13 cellular contexts compared by ENCODE assay signal in the genomic region with DNA sequence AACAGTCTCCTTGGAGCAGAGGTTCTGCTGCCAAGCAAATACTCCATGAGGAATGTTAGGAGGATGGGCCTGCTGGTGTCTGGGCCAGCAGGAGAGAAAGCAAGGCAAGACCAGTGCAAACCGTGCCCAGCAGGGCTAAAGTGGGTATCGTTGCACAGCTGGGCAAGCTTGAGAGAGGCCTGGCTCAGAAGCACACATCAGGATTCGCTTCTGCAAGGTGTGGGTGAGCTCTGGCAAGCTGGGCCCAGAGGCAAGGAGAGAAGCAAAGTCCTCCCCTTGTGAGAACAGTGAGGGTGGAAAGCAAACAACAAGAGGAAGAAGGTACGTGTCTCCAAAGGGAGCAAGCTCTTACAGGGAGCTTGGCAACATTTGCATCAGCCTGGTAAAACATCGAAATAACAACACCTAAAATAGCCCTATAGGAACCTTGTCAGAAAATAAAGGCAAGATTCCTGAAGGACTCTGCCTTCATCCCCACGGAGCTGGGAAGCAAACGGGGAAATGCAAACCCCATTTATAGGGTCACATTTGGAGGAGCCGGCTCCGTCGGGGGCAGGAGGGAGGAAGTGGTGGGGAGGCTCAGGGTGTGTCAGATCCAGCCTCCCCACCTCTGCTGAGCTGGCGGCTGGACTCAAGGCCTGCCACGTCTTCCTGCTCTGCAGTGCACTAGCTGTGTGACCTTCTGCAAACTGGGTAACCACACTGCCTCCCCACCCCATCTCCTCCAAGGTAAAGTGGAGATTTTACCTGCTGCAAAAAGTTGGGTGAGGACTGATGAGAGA.
DNase-seq lines count a peak whose midpoint lies in the region; ATAC-seq and TF ChIP-seq lines count a peak whose summit lies in the region.
"Had no signal": no experiment of that assay in that cellular context is flagged by ENCODE, and none has a peak within 500 bp of the region (broad histone marks: within the 10 kb centered on the region; RNA-seq: fewer than 3 reads in every experiment).

No MANE protein-coding gene starts in this region.

- H3K9me3 ChIP-seq in colonic mucosa (no peaks in the 10 kb centered on the region), vagina (no peaks in the 10 kb centered on the region)
- H3K9me3 ChIP-seq: BLaER1 treated with 17β-estradiol and CSF1 and Interleukin-3, amounts not matched to agents 10 nM and 100 nM; neutrophil had no signal

- no peak overlapping the region for H3K9ac ChIP-seq in colonic mucosa (ENCODE audit: low read depth in 2 of 2, low read length in 2 of 2)
- H3K9ac ChIP-seq: BLaER1 treated with 17β-estradiol and CSF1 and Interleukin-3, amounts not matched to agents 10 nM and 100 nM had no signal

- intact Hi-C loops in left ventricle myocardium superior (cut with micrococcal nuclease), result no loop called here
- intact Hi-C loops in cardiac septum (cut with DNase I), result no loop called here
- intact Hi-C loops in colonic mucosa (cut with DNase I), result no loop called here
- intact Hi-C loops in vagina (cut with DNase I), result no loop called here

- H3K27ac ChIP-seq in colonic mucosa (no peak overlapping the region), vagina (no peak overlapping the region)
- H3K27ac ChIP-seq: BLaER1 treated with 17β-estradiol and CSF1 and Interleukin-3, amounts not matched to agents 10 nM and 100 nM; foreskin keratinocyte; neutrophil had no signal

- no peak for TF ChIP-seq CTCF in colonic mucosa (IDR thresholded peaks at IDR 0.05)
- TF ChIP-seq CTCF in vagina (IDR thresholded peaks at IDR 0.05), result no peak

- H3K36me3 ChIP-seq in colonic mucosa (no peaks in the 10 kb centered on the region), vagina (no peaks in the 10 kb centered on the region)
- H3K36me3 ChIP-seq: BLaER1 treated with 17β-estradiol and CSF1 and Interleukin-3, amounts not matched to agents 10 nM and 100 nM; neutrophil had no signal

- H3K4me1 ChIP-seq in colonic mucosa, result no peaks in the 10 kb centered on the region
- no peaks in the 10 kb centered on the region for H3K4me1 ChIP-seq in vagina
- H3K4me1 ChIP-seq: foreskin keratinocyte had no signal

- peak; percentile 26 for ATAC-seq in left ventricle myocardium superior
- ATAC-seq: foreskin keratinocyte, HCT116 had no signal

- DNase-seq in left ventricle myocardium superior (peak; percentile 28), cardiac septum (ENCODE audit: low spot score) (no peak), OCI-M1 (lab: John Stamatoyannopoulos, UW) (peak; percentile 1), colonic mucosa (peak; percentile 24), vagina (ENCODE audit: extremely low spot score in 2 of 2) (peak; percentile 54 to 91), dermis blood vessel endothelial cell (no peak), SKM-1 (lab: John Stamatoyannopoulos, UW; ENCODE audit: unreplicated experiment) (no peak), NCI-H1105 treated with DMSO at 0.1 percent for 48 hours (lab: John Stamatoyannopoulos, UW) (no peak)
- DNase-seq: foreskin keratinocyte, NCI-H2081 treated with DMSO at 0.1 percent for 48 hours had no signal

- no peaks in the 10 kb centered on the region for H3K27me3 ChIP-seq in colonic mucosa
- no peaks in the 10 kb centered on the region for H3K27me3 ChIP-seq in vagina
- H3K27me3 ChIP-seq: BLaER1 treated with 17β-estradiol and CSF1 and Interleukin-3, amounts not matched to agents 10 nM and 100 nM; neutrophil had no signal

- H3K4me3 ChIP-seq in colonic mucosa (no peak overlapping the region), vagina (no peak overlapping the region)
- H3K4me3 ChIP-seq: BLaER1 treated with 17β-estradiol and CSF1 and Interleukin-3, amounts not matched to agents 10 nM and 100 nM had no signal

- no peak for TF ChIP-seq POLR2A in vagina (IDR thresholded peaks at IDR 0.05)

Comparison
In these comparisons a context has a peak if more than half of its experiments do, and no peak if none do; other contexts are left out.
1. DNase-seq: peak in left ventricle myocardium superior (single experiment), OCI-M1 (single experiment), colonic mucosa (single experiment) and vagina (2 of 2); none in cardiac septum (single experiment), dermis blood vessel endothelial cell (single experiment), SKM-1 (single experiment) and NCI-H1105 treated with DMSO at 0.1 percent for 48 hours (single experiment).